In the genomic region with DNA sequence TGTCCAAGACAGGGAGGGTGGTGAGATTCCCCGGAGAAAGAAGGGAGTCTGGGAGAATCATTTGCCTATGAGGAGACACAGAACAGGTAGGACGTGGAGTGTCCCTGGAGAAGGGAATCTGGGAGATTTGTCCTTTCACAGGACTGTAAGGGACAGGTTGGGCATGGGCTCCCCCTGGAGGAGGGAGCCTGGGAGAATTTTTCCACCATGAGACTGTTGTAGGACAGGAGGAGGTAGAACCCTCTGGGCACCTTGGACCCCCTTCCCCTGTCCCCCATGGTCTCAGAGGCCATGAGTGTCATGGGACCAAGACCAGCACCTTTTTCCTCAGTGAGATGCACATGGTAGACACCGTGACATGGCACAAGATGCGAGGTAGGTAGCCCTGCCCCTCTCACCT, we compare ENCODE assay signal across 1 cellular context.
TF ChIP-seq lines count a peak whose summit lies in the region.

No MANE protein-coding gene starts in this region.

TF ChIP-seq in K562, 482 proteins besides CTCF, POLR2A, EP300 and RAD21:
- TF ChIP-seq EP400 (IDR thresholded peaks at IDR 0.05) (no peak), NCOA4 (IDR thresholded peaks at IDR 0.05; ENCODE audit: partially characterized antibody) (no peak), ZNF12 (CRISPR knock-in tag; IDR thresholded peaks at IDR 0.05) (no peak), SMC3 (conservative IDR thresholded peaks at IDR 0.05; ENCODE audit: insufficient read depth, low read depth, low read length) (0 out of 2 replicates have a peak, but pooled peaks have one; percentile 11), HNRNPUL1 (IDR thresholded peaks at IDR 0.05; ENCODE audit: low read length) (no peak), ZNF584 (CRISPR knock-in tag; IDR thresholded peaks at IDR 0.05; ENCODE audit: low read depth) (no peak), PHB2 (IDR thresholded peaks at IDR 0.05; ENCODE audit: low read depth) (no peak)
- TF ChIP-seq, protein P1, sequence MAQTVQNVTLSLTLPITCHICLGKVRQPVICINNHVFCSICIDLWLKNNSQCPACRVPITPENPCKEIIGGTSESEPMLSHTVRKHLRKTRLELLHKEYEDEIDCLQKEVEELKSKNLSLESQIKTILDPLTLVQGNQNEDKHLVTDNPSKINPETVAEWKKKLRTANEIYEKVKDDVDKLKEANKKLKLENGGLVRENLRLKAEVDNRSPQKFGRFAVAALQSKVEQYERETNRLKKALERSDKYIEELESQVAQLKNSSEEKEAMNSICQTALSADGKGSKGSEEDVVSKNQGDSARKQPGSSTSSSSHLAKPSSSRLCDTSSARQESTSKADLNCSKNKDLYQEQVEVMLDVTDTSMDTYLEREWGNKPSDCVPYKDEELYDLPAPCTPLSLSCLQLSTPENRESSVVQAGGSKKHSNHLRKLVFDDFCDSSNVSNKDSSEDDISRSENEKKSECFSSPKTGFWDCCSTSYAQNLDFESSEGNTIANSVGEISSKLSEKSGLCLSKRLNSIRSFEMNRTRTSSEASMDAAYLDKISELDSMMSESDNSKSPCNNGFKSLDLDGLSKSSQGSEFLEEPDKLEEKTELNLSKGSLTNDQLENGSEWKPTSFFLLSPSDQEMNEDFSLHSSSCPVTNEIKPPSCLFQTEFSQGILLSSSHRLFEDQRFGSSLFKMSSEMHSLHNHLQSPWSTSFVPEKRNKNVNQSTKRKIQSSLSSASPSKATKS (CRISPR knock-in tag; IDR thresholded peaks at IDR 0.05), result no peak
- TF ChIP-seq, protein P2, sequence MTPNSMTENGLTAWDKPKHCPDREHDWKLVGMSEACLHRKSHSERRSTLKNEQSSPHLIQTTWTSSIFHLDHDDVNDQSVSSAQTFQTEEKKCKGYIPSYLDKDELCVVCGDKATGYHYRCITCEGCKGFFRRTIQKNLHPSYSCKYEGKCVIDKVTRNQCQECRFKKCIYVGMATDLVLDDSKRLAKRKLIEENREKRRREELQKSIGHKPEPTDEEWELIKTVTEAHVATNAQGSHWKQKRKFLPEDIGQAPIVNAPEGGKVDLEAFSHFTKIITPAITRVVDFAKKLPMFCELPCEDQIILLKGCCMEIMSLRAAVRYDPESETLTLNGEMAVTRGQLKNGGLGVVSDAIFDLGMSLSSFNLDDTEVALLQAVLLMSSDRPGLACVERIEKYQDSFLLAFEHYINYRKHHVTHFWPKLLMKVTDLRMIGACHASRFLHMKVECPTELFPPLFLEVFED (CRISPR knock-in tag; conservative IDR thresholded peaks at IDR 0.05), result no peak
- TF ChIP-seq, protein P3, sequence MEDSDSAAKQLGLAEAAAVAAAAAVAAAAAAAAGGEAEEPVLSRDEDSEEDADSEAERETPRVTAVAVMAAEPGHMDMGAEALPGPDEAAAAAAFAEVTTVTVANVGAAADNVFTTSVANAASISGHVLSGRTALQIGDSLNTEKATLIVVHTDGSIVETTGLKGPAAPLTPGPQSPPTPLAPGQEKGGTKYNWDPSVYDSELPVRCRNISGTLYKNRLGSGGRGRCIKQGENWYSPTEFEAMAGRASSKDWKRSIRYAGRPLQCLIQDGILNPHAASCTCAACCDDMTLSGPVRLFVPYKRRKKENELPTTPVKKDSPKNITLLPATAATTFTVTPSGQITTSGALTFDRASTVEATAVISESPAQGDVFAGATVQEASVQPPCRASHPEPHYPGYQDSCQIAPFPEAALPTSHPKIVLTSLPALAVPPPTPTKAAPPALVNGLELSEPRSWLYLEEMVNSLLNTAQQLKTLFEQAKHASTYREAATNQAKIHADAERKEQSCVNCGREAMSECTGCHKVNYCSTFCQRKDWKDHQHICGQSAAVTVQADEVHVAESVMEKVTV (CRISPR knock-in tag; IDR thresholded peaks at IDR 0.05), result 0 out of 2 replicates have a peak, but pooled peaks have one; percentile 20
